Comparison of ENCODE assay signal across 29 cellular contexts in the genomic region with DNA sequence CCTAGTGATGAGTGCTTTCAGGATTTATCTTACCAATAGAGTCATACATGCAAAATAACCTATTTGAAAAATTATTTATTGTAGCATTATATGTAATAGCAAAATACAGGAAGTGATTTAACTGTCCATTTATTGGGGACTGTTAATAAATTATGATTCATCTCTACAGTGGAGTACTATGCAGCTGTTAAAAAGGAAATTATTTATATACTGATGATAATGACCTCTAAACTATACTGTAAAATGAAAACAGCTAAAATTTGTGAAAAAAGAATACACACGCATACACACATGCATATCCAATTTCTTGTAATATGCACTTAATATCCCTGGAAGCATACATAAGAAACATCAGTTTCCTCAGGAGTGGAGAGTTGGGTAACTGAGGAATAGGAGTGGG. TPM values are rescaled to one million over a fixed set of nuclear protein-coding genes. Genes with fewer than 3 reads are reported as not detected.
"Had no signal": no experiment of that assay in that cellular context is flagged by ENCODE, and none has a peak within 500 bp of the region (broad histone marks: within the 10 kb centered on the region; RNA-seq: fewer than 3 reads in every experiment).

No MANE protein-coding gene starts in this region.

- H2AFZ ChIP-seq: hepatocyte had no signal

- H3K4me3 ChIP-seq: colonic mucosa, coronary artery, dorsolateral prefrontal cortex, esophagus muscularis mucosa, esophagus squamous epithelium, gastrocnemius medialis, gastroesophageal sphincter, heart left ventricle, heart right ventricle, hepatocyte had no signal

- ATAC-seq: effector memory CD8-positive, alpha-beta T cell; esophagus mucosa; foreskin keratinocyte; gastrocnemius medialis; gastroesophageal sphincter; heart left ventricle; heart right ventricle had no signal

- H3K9me3 ChIP-seq: colonic mucosa, esophagus muscularis mucosa, esophagus squamous epithelium, gastrocnemius medialis, gastroesophageal sphincter, heart left ventricle had no signal

- H3K27me3 ChIP-seq: colonic mucosa, gastrocnemius medialis, gastroesophageal sphincter, heart left ventricle, heart right ventricle, hepatocyte had no signal

- H3K4me2 ChIP-seq: hepatocyte had no signal

- H3K27ac ChIP-seq: colonic mucosa, coronary artery, dorsolateral prefrontal cortex, epithelial cell of prostate, esophagus muscularis mucosa, esophagus squamous epithelium, foreskin keratinocyte, gastrocnemius medialis, gastroesophageal sphincter, heart left ventricle, heart right ventricle, hepatocyte had no signal

- FAIRE-seq: colon, endometrium, endothelial cell of umbilical vein, frontal cortex had no signal

- H3K36me3 ChIP-seq: colonic mucosa, esophagus muscularis mucosa, esophagus squamous epithelium, gastrocnemius medialis, gastroesophageal sphincter, heart left ventricle, heart right ventricle had no signal

- H3K4me1 ChIP-seq: colonic mucosa, esophagus muscularis mucosa, esophagus squamous epithelium, foreskin keratinocyte, gastrocnemius medialis, gastroesophageal sphincter had no signal

- DNase-seq: colonic mucosa; cortex of kidney; dermis blood vessel endothelial cell; dorsolateral prefrontal cortex; effector CD4-positive, alpha-beta T cell; effector CD8-positive, alpha-beta T cell; effector memory CD4-positive, alpha-beta T cell; effector memory CD8-positive, alpha-beta T cell; endodermal cell; erythroblast; esophagus squamous epithelium; foreskin fibroblast; foreskin keratinocyte; foreskin melanocyte; gastrocnemius medialis; glutamatergic neuron; head of caudate nucleus; heart left ventricle; heart right ventricle had no signal

- H3K79me2 ChIP-seq: hepatocyte had no signal

RNA-seq across cellular contexts. Expression of a gene that starts 58.0 kb away (rescaled TPM):
- total RNA-seq: dermis blood vessel endothelial cell, endothelial cell of umbilical vein had no signal
- polyA plus RNA-seq: foreskin keratinocyte had no signal
